ENCODE assay signal across 9 cellular contexts in the genomic region with DNA sequence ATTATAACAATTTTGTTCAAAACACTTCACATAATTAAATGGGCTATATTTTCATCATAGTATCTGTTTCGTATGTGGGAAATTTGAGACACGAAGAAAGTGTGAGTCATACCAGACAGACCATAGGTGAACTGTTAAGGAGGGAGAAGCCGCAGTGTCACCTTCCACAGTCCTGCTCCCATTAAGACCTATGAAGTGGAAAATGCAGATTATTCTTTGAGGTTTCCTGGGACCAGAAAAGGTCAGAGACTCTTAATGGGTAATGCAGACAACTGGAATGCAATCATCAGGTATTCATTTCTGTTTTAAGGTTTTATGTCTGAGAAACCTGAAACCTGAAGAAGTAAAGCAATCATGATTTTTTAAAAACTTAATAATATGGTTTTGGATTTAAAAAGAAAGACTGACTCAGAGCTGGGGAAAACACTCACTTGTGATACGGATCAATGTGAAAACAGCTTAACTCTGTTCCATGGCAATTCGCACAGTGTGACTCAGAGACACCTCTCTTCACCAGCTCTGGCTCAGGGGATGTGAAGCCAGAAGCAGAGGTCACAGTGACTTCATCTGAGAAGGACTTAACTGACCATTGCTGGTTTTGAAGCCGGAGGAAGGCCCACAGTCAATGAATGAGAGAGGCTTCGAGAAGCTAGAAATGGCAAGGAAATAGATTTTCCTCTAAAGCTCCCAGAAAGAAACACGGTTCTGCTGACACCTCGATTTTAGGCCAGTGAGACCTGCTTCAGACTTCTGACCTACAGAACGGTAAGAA. TPM values are rescaled to one million over a fixed set of nuclear protein-coding genes. Genes with fewer than 3 reads are reported as not detected.
DNase-seq lines count a peak whose midpoint lies in the region; ATAC-seq and TF ChIP-seq lines count a peak whose summit lies in the region.
"Had no signal": no experiment of that assay in that cellular context is flagged by ENCODE, and none has a peak within 500 bp of the region (broad histone marks: within the 10 kb centered on the region; RNA-seq: fewer than 3 reads in every experiment).

No MANE protein-coding gene starts in this region.

- ATAC-seq in GM18870 (IDR thresholded peaks at IDR 0.05; ENCODE audit: unreplicated experiment) (peak; percentile 66), HG02678 (IDR thresholded peaks at IDR 0.05; ENCODE audit: unreplicated experiment) (peak; percentile 49), left cardiac atrium (no peak)
- peak; percentile 81 to 86 for ATAC-seq in activated CD4-positive, CD25-positive, alpha-beta regulatory T cell treated with anti-CD3 and anti-CD28 coated beads, Interleukin-2, amount 50 U/mL, for 24 hours
- ATAC-seq: Panc1 had no signal

- no peaks in the 10 kb centered on the region for H3K36me3 ChIP-seq in osteoblast (ENCODE audit: insufficient read depth, low read length)

- H3K4me1 Mint-ChIP-seq in endothelial cell (ENCODE audit: unreplicated experiment): no peaks in the 10 kb centered on the region

- DNase-seq in osteoblast (ENCODE audit: insufficient read length, low spot score, missing footprints) (peak; percentile 75), HuH-7 (ENCODE audit: low spot score) (no peak), endothelial cell (ENCODE audit: low spot score) (no peak), left cardiac atrium (no peak), GM19240 (ENCODE audit: insufficient read length, low spot score) (no peak)

- H3K27ac ChIP-seq in osteoblast (ENCODE audit: low read depth, low read length): peak overlapping the region; percentile 67

- H3K9me3 Mint-ChIP-seq in endothelial cell (ENCODE audit: unreplicated experiment): peaks cover 4% of the 10 kb centered on the region

- H3K27me3 ChIP-seq in osteoblast (ENCODE audit: insufficient read depth, low read length): no peaks in the 10 kb centered on the region

- H3K9me3 ChIP-seq in osteoblast (ENCODE audit: low read depth, low read length): no peaks in the 10 kb centered on the region

- peaks cover 1% of the 10 kb centered on the region for H3K27me3 Mint-ChIP-seq in endothelial cell (ENCODE audit: unreplicated experiment)

- H3K79me2 ChIP-seq in osteoblast (ENCODE audit: insufficient read depth, low read length): no peaks in the 10 kb centered on the region

- H3K4me1 ChIP-seq in osteoblast (ENCODE audit: insufficient read depth, low read length): peaks cover 14% of the 10 kb centered on the region

- H2AFZ ChIP-seq in osteoblast (ENCODE audit: low read length): peak overlapping the region; percentile 64

- H3K27ac Mint-ChIP-seq in endothelial cell (ENCODE audit: unreplicated experiment): no peak overlapping the region

- H3K4me3 Mint-ChIP-seq in endothelial cell (ENCODE audit: unreplicated experiment): no peak overlapping the region

- TF ChIP-seq CTCF in osteoblast (IDR thresholded peaks at IDR 0.05; ENCODE audit: extremely low read depth, low read depth, low read length) (no peak), endothelial cell (IDR thresholded peaks at IDR 0.05; ENCODE audit: unreplicated experiment) (no peak)

- peaks cover 12% of the 10 kb centered on the region for H3K36me3 Mint-ChIP-seq in endothelial cell (ENCODE audit: low read depth, unreplicated experiment)

- intact Hi-C loops in left cardiac atrium (cut with DNase I): no loop called here

- H3K4me2 ChIP-seq in osteoblast (ENCODE audit: insufficient read depth, low read length): peak overlapping the region; percentile 8

- H4K20me1 ChIP-seq in osteoblast (ENCODE audit: insufficient read depth, low read length): no peaks in the 10 kb centered on the region

- no peak overlapping the region for H3K4me3 ChIP-seq in osteoblast (ENCODE audit: insufficient read depth, low read length)

RNA-seq across cellular contexts. Expression of a gene that starts 17.2 kb away (rescaled TPM):
- 78.4 and 109 TPM in 2 replicates for total RNA-seq in osteoblast
- total RNA-seq in endothelial cell (ENCODE audit: unreplicated experiment): 33.7 TPM
- 1 to 10 TPM; 4.3 to 8.4 TPM for total RNA-seq in left cardiac atrium

RNA-seq across cellular contexts. Expression of a gene that starts 47.5 kb away (rescaled TPM):
- total RNA-seq in osteoblast: 25.0 and 29.5 TPM in 2 replicates
- total RNA-seq in endothelial cell (ENCODE audit: unreplicated experiment): 10.1 TPM
- total RNA-seq in left cardiac atrium: 10 to 100 TPM; 18.3 to 23.3 TPM

Comparison
In these comparisons a context has a peak if more than half of its experiments do, and no peak if none do; other contexts are left out.
1. ATAC-seq: peak in GM18870 (single experiment), HG02678 (single experiment) and activated CD4-positive, CD25-positive, alpha-beta regulatory T cell treated with anti-CD3 and anti-CD28 coated beads, Interleukin-2, amount 50 U/mL, for 24 hours (2 of 2); none in left cardiac atrium (0 of 2).